Comparison of ENCODE assay signal across 28 cellular contexts in genomic region chr19:30003862-30004261, GRCh38.
A peak's percentile ranks its signal among the peaks of the same experiment; 100 is the strongest.
DNase-seq lines count a peak whose midpoint lies in the region; ATAC-seq and TF ChIP-seq lines count a peak whose summit lies in the region.
"Had no signal": no experiment of that assay in that cellular context is flagged by ENCODE, and none has a peak within 500 bp of the region (broad histone marks: within the 10 kb centered on the region; RNA-seq: fewer than 3 reads in every experiment).

No MANE protein-coding gene starts in this region.

- intact Hi-C loops in left colon (cut with DNase I, micrococcal nuclease): no loop called here

- H3K27ac Mint-ChIP-seq in activated naive CD8-positive, alpha-beta T cell: peak overlapping the region; percentile 42
- no peak overlapping the region for H3K27ac Mint-ChIP-seq in activated naive CD8-positive, alpha-beta T cell treated with anti-CD3 and anti-CD28 coated beads for 36 hours
- H3K27ac Mint-ChIP-seq in T-helper 17 cell (peak overlapping the region; percentile 60), type B pancreatic cell (no peak overlapping the region)
- H3K27ac Mint-ChIP-seq in stimulated activated effector memory CD8-positive, alpha-beta T cell treated with anti-CD3 and anti-CD28 coated beads, Interleukin-12 subunit alpha, Interleukin-12 subunit beta, amount 100 ng/mL, for 72 hours: no peak overlapping the region
- H3K27ac Mint-ChIP-seq: activated naive CD8-positive, alpha-beta T cell treated with anti-CD3 and anti-CD28 coated beads, Interleukin-2, amount 10 ng/mL, durations not matched to agents 7 days and 5 days; activated T-helper 2 cell treated with anti-CD3 and anti-CD28 coated beads, Interferon-gamma antibody, Interleukin-2, Interleukin-4, amounts not matched to agents 10 μg/mL and 5 μg/mL and 100 μg/mL, durations not matched to agents 14 hours and 24 hours and 36 hours; WTC11 had no signal

- H3K27me3 Mint-ChIP-seq in activated naive CD8-positive, alpha-beta T cell: no peaks in the 10 kb centered on the region
- no peaks in the 10 kb centered on the region for H3K27me3 Mint-ChIP-seq in activated naive CD8-positive, alpha-beta T cell treated with anti-CD3 and anti-CD28 coated beads for 36 hours
- H3K27me3 Mint-ChIP-seq in T-helper 17 cell (no peaks in the 10 kb centered on the region), type B pancreatic cell (no peaks in the 10 kb centered on the region)
- H3K27me3 Mint-ChIP-seq: activated naive CD8-positive, alpha-beta T cell treated with anti-CD3 and anti-CD28 coated beads, Interleukin-2, amount 10 ng/mL, durations not matched to agents 7 days and 5 days; naive thymus-derived CD8-positive, alpha-beta T cell had no signal

- H3K4me1 Mint-ChIP-seq in activated naive CD8-positive, alpha-beta T cell (ENCODE audit: low read depth): peaks cover 57% of the 10 kb centered on the region
- H3K4me1 Mint-ChIP-seq in activated naive CD8-positive, alpha-beta T cell treated with anti-CD3 and anti-CD28 coated beads for 36 hours: peaks cover 40% of the 10 kb centered on the region
- H3K4me1 Mint-ChIP-seq in T-helper 17 cell (peaks cover 35% of the 10 kb centered on the region), type B pancreatic cell (ENCODE audit: unreplicated experiment) (peaks cover 17% of the 10 kb centered on the region)
- peaks cover 26% of the 10 kb centered on the region for H3K4me1 Mint-ChIP-seq in stimulated activated effector memory CD8-positive, alpha-beta T cell treated with anti-CD3 and anti-CD28 coated beads, Interleukin-12 subunit alpha, Interleukin-12 subunit beta, amount 100 ng/mL, for 72 hours

- TF ChIP-seq CTCF in type B pancreatic cell (conservative IDR thresholded peaks at IDR 0.05): no peak

- H3K4me3 Mint-ChIP-seq in activated naive CD8-positive, alpha-beta T cell: no peak overlapping the region
- no peak overlapping the region for H3K4me3 Mint-ChIP-seq in activated naive CD8-positive, alpha-beta T cell treated with anti-CD3 and anti-CD28 coated beads for 36 hours
- no peak overlapping the region for H3K4me3 Mint-ChIP-seq in T-helper 17 cell
- peak overlapping the region; percentile 35 for H3K4me3 Mint-ChIP-seq in type B pancreatic cell
- no peak overlapping the region for H3K4me3 Mint-ChIP-seq in stimulated activated effector memory CD8-positive, alpha-beta T cell treated with anti-CD3 and anti-CD28 coated beads, Interleukin-12 subunit alpha, Interleukin-12 subunit beta, amount 100 ng/mL, for 72 hours
- H3K4me3 Mint-ChIP-seq: activated naive CD8-positive, alpha-beta T cell treated with anti-CD3 and anti-CD28 coated beads, Interleukin-2, amount 10 ng/mL, durations not matched to agents 7 days and 5 days; WTC11 had no signal

- H3K9me3 ChIP-seq in T-helper 17 cell (ENCODE audit: control insufficient read depth, low read length, poor library complexity, severe bottlenecking): no peaks in the 10 kb centered on the region
- H3K9me3 ChIP-seq: left lung, pancreas, testis had no signal

- peaks cover 8% of the 10 kb centered on the region for H3K9me3 Mint-ChIP-seq in activated naive CD8-positive, alpha-beta T cell (ENCODE audit: low read depth)
- peaks cover 14% of the 10 kb centered on the region for H3K9me3 Mint-ChIP-seq in activated naive CD8-positive, alpha-beta T cell treated with anti-CD3 and anti-CD28 coated beads for 36 hours
- no peaks in the 10 kb centered on the region for H3K9me3 Mint-ChIP-seq in type B pancreatic cell
- peaks cover 5% of the 10 kb centered on the region for H3K9me3 Mint-ChIP-seq in stimulated activated effector memory CD8-positive, alpha-beta T cell treated with anti-CD3 and anti-CD28 coated beads, Interleukin-12 subunit alpha, Interleukin-12 subunit beta, amount 100 ng/mL, for 72 hours
- H3K9me3 Mint-ChIP-seq: activated naive CD8-positive, alpha-beta T cell treated with anti-CD3 and anti-CD28 coated beads, Interleukin-2, amount 10 ng/mL, durations not matched to agents 7 days and 5 days had no signal

- peaks cover 32% of the 10 kb centered on the region for H3K36me3 Mint-ChIP-seq in activated naive CD8-positive, alpha-beta T cell
- peaks cover 57% of the 10 kb centered on the region for H3K36me3 Mint-ChIP-seq in activated naive CD8-positive, alpha-beta T cell treated with anti-CD3 and anti-CD28 coated beads for 36 hours
- peaks cover 3% of the 10 kb centered on the region for H3K36me3 Mint-ChIP-seq in T-helper 17 cell (ENCODE audit: low read depth)
- H3K36me3 Mint-ChIP-seq in type B pancreatic cell: peaks cover 23% of the 10 kb centered on the region
- peaks cover 44% of the 10 kb centered on the region for H3K36me3 Mint-ChIP-seq in stimulated activated effector memory CD8-positive, alpha-beta T cell treated with anti-CD3 and anti-CD28 coated beads, Interleukin-12 subunit alpha, Interleukin-12 subunit beta, amount 100 ng/mL, for 72 hours

- DNase-seq in activated naive CD8-positive, alpha-beta T cell treated with anti-CD3 and anti-CD28 coated beads for 36 hours: no peak
- DNase-seq in T-helper 17 cell (no peak), left colon (no peak), type B pancreatic cell (ENCODE audit: extremely low spot score, unreplicated experiment) (no peak), NOMO-1 (lab: John Stamatoyannopoulos, UW; ENCODE audit: unreplicated experiment in 2 of 2) (no peak), MV-4-11 (lab: John Stamatoyannopoulos, UW) (no peak)
- no peak for DNase-seq in stimulated activated effector memory CD8-positive, alpha-beta T cell treated with anti-CD3 and anti-CD28 coated beads, Interleukin-12 subunit alpha, Interleukin-12 subunit beta, amount 100 ng/mL, for 72 hours (ENCODE audit: low spot score in 2 of 2)
- DNase-seq: activated CD8-positive, alpha-beta memory T cell treated with anti-CD3 and anti-CD28 coated beads, Interleukin-2, amount 50 U/mL, for 4 hours; activated naive CD8-positive, alpha-beta T cell treated with anti-CD3 and anti-CD28 coated beads, Interleukin-2, amount 10 ng/mL, durations not matched to agents 7 days and 5 days; Calu3; head of caudate nucleus; left lung; midbrain; naive thymus-derived CD8-positive, alpha-beta T cell; NCI-H187 treated with DMSO at 0.1 percent for 48 hours; NCI-H446 treated with DMSO at 0.1 percent for 48 hours; pancreas; PC-9; Right ventricle myocardium superior; stimulated activated CD4-positive, alpha-beta T cell treated with anti-CD3 and anti-CD28 coated beads, Interleukin-4, amount 100 ng/mL, for 4 hours; stimulated activated naive CD4-positive, alpha-beta T cell treated with Interleukin-2 at 50 U/mL for 16 hours; T1000; testis had no signal

- no peak for ATAC-seq in T-helper 17 cell
- peak; percentile 31 for ATAC-seq in left colon
- no peak for ATAC-seq in stimulated activated effector memory CD8-positive, alpha-beta T cell treated with anti-CD3 and anti-CD28 coated beads, Interleukin-12 subunit alpha, Interleukin-12 subunit beta, amount 100 ng/mL, for 72 hours
- ATAC-seq: HCT116; left lung; naive thymus-derived CD8-positive, alpha-beta T cell; pancreas; sciatic nerve; WTC11 had no signal

Comparison
In these comparisons a context has a peak if more than half of its experiments do, and no peak if none do; other contexts are left out.
1. H3K27ac Mint-ChIP-seq: peak in activated naive CD8-positive, alpha-beta T cell (single experiment) and T-helper 17 cell (single experiment); none in activated naive CD8-positive, alpha-beta T cell treated with anti-CD3 and anti-CD28 coated beads for 36 hours (single experiment), type B pancreatic cell (single experiment) and stimulated activated effector memory CD8-positive, alpha-beta T cell treated with anti-CD3 and anti-CD28 coated beads, Interleukin-12 subunit alpha, Interleukin-12 subunit beta, amount 100 ng/mL, for 72 hours (single experiment).